ENCODE assay signal across 1 cellular context in genomic region chr1:177281901-177282300, GRCh38.
TF ChIP-seq lines count a peak whose summit lies in the region.

No MANE protein-coding gene starts in this region.

TF ChIP-seq in GM23338, 12 proteins besides CTCF, POLR2A, EP300 and RAD21 (continued from another document):
- TF ChIP-seq REST (IDR thresholded peaks at IDR 0.05; ENCODE audit: unreplicated experiment) (no peak), POLR2AphosphoS5 (IDR thresholded peaks at IDR 0.05; ENCODE audit: low read depth) (no peak), STAT1 (IDR thresholded peaks at IDR 0.05; ENCODE audit: unreplicated experiment) (no peak), NANOG (IDR thresholded peaks at IDR 0.05; ENCODE audit: borderline replicate concordance) (no peak), ZNF114 (CRISPR knock-in tag; IDR thresholded peaks at IDR 0.05) (no peak), EZH2phosphoT487 (IDR thresholded peaks at IDR 0.05; ENCODE audit: unreplicated experiment) (no peak), CREB1 (CRISPR knock-in tag; IDR thresholded peaks at IDR 0.05; ENCODE audit: low read depth) (no peak), JUNB (IDR thresholded peaks at IDR 0.05; ENCODE audit: unreplicated experiment) (no peak), EZH2 (IDR thresholded peaks at IDR 0.05; ENCODE audit: low read depth, unreplicated experiment) (no peak), ZNF462 (CRISPR knock-in tag; IDR thresholded peaks at IDR 0.05) (no peak)
- TF ChIP-seq, protein P1, sequence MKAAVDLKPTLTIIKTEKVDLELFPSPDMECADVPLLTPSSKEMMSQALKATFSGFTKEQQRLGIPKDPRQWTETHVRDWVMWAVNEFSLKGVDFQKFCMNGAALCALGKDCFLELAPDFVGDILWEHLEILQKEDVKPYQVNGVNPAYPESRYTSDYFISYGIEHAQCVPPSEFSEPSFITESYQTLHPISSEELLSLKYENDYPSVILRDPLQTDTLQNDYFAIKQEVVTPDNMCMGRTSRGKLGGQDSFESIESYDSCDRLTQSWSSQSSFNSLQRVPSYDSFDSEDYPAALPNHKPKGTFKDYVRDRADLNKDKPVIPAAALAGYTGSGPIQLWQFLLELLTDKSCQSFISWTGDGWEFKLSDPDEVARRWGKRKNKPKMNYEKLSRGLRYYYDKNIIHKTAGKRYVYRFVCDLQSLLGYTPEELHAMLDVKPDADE (IDR thresholded peaks at IDR 0.05), result no peak
TF ChIP-seq in GM23338: peak in this region for 0.
